ENCODE assay signal across 15 cellular contexts in the genomic region with DNA sequence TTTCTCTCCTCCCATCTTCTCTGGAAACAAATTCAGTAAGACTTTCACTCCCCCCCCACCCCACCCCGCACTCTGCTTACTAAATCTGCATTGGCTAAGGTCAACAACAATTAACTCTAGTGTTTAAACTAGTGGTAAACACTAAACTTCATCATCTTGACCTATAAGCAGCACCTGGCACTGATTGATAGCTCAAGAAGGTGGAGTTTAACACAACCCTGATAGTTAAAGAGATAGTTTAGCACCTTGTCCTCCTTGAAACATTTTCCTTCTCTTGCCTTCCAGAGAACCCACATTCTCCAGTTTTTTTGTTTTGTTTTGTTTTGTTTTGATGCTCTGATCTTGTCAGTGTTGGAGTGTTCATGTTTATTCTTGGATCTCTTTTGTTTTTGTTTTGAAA. TPM values are rescaled to one million over a fixed set of nuclear protein-coding genes. Genes with fewer than 3 reads are reported as not detected.
DNase-seq lines count a peak whose midpoint lies in the region; TF ChIP-seq lines count a peak whose summit lies in the region.
"Had no signal": no experiment of that assay in that cellular context is flagged by ENCODE, and none has a peak within 500 bp of the region (broad histone marks: within the 10 kb centered on the region; RNA-seq: fewer than 3 reads in every experiment).

No MANE protein-coding gene starts in this region.

- H3K4me1 Mint-ChIP-seq in neural crest cell, result no peaks in the 10 kb centered on the region
- H3K4me1 Mint-ChIP-seq: B cell, GM23338 had no signal

- H3K9me3 Mint-ChIP-seq in neural crest cell, result no peaks in the 10 kb centered on the region
- H3K9me3 Mint-ChIP-seq: CD8-positive, alpha-beta T cell; GM23338; HFFc6 had no signal

- DNase-seq in NCI-H774 (lab: John Stamatoyannopoulos, UW) (peak; percentile 15), fibroblast of villous mesenchyme (ENCODE audit: low read depth) (peak; percentile 55), neural crest cell (ENCODE audit: low read depth, low spot score) (no peak), NCI-H69 (lab: John Stamatoyannopoulos, UW) (no peak), HT-29 (ENCODE audit: low spot score) (no peak)
- DNase-seq in effector CD4-positive, alpha-beta T cell, result no peak
- DNase-seq: Calu3; CD8-positive, alpha-beta T cell; DMS79 treated with DMSO at 0.1 percent for 48 hours; GF-D8; HCEC 1CT; HFFc6 had no signal

- no peaks in the 10 kb centered on the region for H3K36me3 Mint-ChIP-seq in neural crest cell (ENCODE audit: low read depth)
- H3K36me3 Mint-ChIP-seq: CD8-positive, alpha-beta T cell had no signal

- TF ChIP-seq CTCF in fibroblast of villous mesenchyme (IDR thresholded peaks at IDR 0.05; ENCODE audit: insufficient read depth, low read depth, low read length) (no peak), neural crest cell (conservative IDR thresholded peaks at IDR 0.05) (no peak)

- H3K4me3 Mint-ChIP-seq in neural crest cell, result no peak overlapping the region
- H3K4me3 Mint-ChIP-seq: B cell; CD8-positive, alpha-beta T cell; GM23338; HFFc6 had no signal

- H3K27ac Mint-ChIP-seq in neural crest cell (ENCODE audit: unreplicated experiment), result peak overlapping the region; percentile 45
- H3K27ac Mint-ChIP-seq: B cell; CD8-positive, alpha-beta T cell; GM23338; HFFc6 had no signal

- no peaks in the 10 kb centered on the region for H3K27me3 Mint-ChIP-seq in neural crest cell (ENCODE audit: low read depth)
- H3K27me3 Mint-ChIP-seq: B cell had no signal

- no peak overlapping the region for H3K4me3 ChIP-seq in fibroblast of villous mesenchyme (ENCODE audit: low read depth, low read length)
- H3K4me3 ChIP-seq: BLaER1 treated with 17β-estradiol and CSF1 and Interleukin-3, amounts not matched to agents 10 nM and 100 nM; GM23338 had no signal

RNA-seq across cellular contexts. Expression of a gene that starts 14.2 kb away (rescaled TPM):
- 12.6 and 13.0 TPM in 2 replicates for total RNA-seq in fibroblast of villous mesenchyme
- total RNA-seq in neural crest cell, result 28.6 and 29.9 TPM in 2 replicates
- total RNA-seq in HT-29 (2014; rRNA removed; shearing (Covaris generic)), result 5.1 and 5.7 TPM in 2 replicates

Comparison
In these comparisons a context has a peak if more than half of its experiments do, and no peak if none do; other contexts are left out.
1. DNase-seq: peak in NCI-H774 (single experiment) and fibroblast of villous mesenchyme (single experiment); none in neural crest cell (single experiment), NCI-H69 (single experiment), effector CD4-positive, alpha-beta T cell (single experiment) and HT-29 (single experiment).